26 cellular contexts compared by ENCODE assay signal in the genomic region with DNA sequence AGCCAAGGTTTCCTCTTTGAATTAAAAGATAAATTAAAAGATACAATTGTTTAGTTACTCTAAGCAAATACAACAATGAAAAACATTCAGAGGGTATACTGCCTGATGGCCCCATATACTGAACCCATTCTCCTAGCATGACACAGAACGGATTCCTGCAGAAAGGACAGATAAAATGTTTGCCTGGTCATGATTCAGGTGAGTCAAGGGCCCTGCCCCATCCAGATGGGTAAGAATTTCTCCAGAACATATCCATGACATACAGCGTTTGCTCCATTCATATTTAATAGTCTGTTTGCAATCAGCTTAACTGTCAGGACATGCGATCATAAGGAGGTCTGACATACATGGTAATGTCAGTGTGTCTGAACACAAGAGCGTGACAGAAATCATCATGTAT.
"Had no signal": no experiment of that assay in that cellular context is flagged by ENCODE, and none has a peak within 500 bp of the region (broad histone marks: within the 10 kb centered on the region; RNA-seq: fewer than 3 reads in every experiment).

No MANE protein-coding gene starts in this region.

- H3K9me3 Mint-ChIP-seq: immature natural killer cell; memory B cell; naive thymus-derived CD4-positive, alpha-beta T cell; natural killer cell treated with Interleukin-12 subunit alpha and Interleukin-12 subunit beta and Interleukin-15 and Interleukin-18, amount 100 ng/mL, for 72 hours; stimulated activated naive B cell treated with anti-CD40 and anti-IgM and Interleukin-4, amounts not matched to agents 10 μg/mL and 1 μg/mL and 100 μg/mL, for 72 hours; stimulated activated naive CD8-positive, alpha-beta T cell treated with anti-CD3 and anti-CD28 coated beads, Interleukin-15, Interleukin-2, amounts not matched to agents 100 ng/mL and 50 ng/mL, for 24 hours had no signal

- FAIRE-seq: islet of Langerhans, kidney had no signal

- H3K27me3 Mint-ChIP-seq: memory B cell; naive thymus-derived CD4-positive, alpha-beta T cell; natural killer cell treated with Interleukin-12 subunit alpha and Interleukin-12 subunit beta and Interleukin-15 and Interleukin-18, amount 100 ng/mL, for 72 hours; progenitor cell of endocrine pancreas; stimulated activated naive B cell treated with anti-CD40 and anti-IgM and Interleukin-4, amounts not matched to agents 10 μg/mL and 1 μg/mL and 100 μg/mL, for 72 hours; stimulated activated naive CD8-positive, alpha-beta T cell treated with anti-CD3 and anti-CD28 coated beads, Interleukin-15, Interleukin-2, amounts not matched to agents 100 ng/mL and 50 ng/mL, for 24 hours had no signal

- H3K4me1 ChIP-seq: left ventricle myocardium inferior, right atrium auricular region, tibial artery, uterus had no signal

- H3K4me3 ChIP-seq: left ventricle myocardium inferior, mucosa of descending colon, ovary, right atrium auricular region, skin epidermis, suprapubic skin, thoracic aorta, tibial artery, uterus had no signal

- H3K27ac Mint-ChIP-seq: immature natural killer cell; memory B cell; natural killer cell treated with Interleukin-12 subunit alpha and Interleukin-12 subunit beta and Interleukin-15 and Interleukin-18, amount 100 ng/mL, for 72 hours; progenitor cell of endocrine pancreas; stimulated activated naive B cell treated with anti-CD40 and anti-IgM and Interleukin-4, amounts not matched to agents 10 μg/mL and 1 μg/mL and 100 μg/mL, for 72 hours; stimulated activated naive CD8-positive, alpha-beta T cell treated with anti-CD3 and anti-CD28 coated beads, Interleukin-15, Interleukin-2, amounts not matched to agents 100 ng/mL and 50 ng/mL, for 24 hours had no signal

- H3K27me3 ChIP-seq: ovary, right atrium auricular region, suprapubic skin, tibial artery, uterus had no signal

- ATAC-seq: naive thymus-derived CD4-positive, alpha-beta T cell; natural killer cell treated with Interleukin-12 subunit alpha and Interleukin-12 subunit beta and Interleukin-15 and Interleukin-18, amount 100 ng/mL, for 72 hours; sciatic nerve; stimulated activated naive B cell treated with anti-CD40 and anti-IgM and Interleukin-4, amounts not matched to agents 10 μg/mL and 1 μg/mL and 100 μg/mL, for 72 hours had no signal

- H3K4me1 Mint-ChIP-seq: memory B cell had no signal

- H3K27ac ChIP-seq: left ventricle myocardium inferior, ovary, right atrium auricular region, skin epidermis, suprapubic skin, thoracic aorta, tibial artery, uterus had no signal

- H3K9me3 ChIP-seq: left ventricle myocardium inferior, mucosa of descending colon, ovary, right atrium auricular region, suprapubic skin, thoracic aorta, tibial artery, uterus had no signal

- H3K4me3 Mint-ChIP-seq: immature natural killer cell; memory B cell; naive thymus-derived CD4-positive, alpha-beta T cell; natural killer cell treated with Interleukin-12 subunit alpha and Interleukin-12 subunit beta and Interleukin-15 and Interleukin-18, amount 100 ng/mL, for 72 hours; stimulated activated naive B cell treated with anti-CD40 and anti-IgM and Interleukin-4, amounts not matched to agents 10 μg/mL and 1 μg/mL and 100 μg/mL, for 72 hours; stimulated activated naive CD8-positive, alpha-beta T cell treated with anti-CD3 and anti-CD28 coated beads, Interleukin-15, Interleukin-2, amounts not matched to agents 100 ng/mL and 50 ng/mL, for 24 hours had no signal

- H3K36me3 ChIP-seq: ovary, uterus had no signal

- DNase-seq: hypothalamus; immature natural killer cell; kidney; left ventricle myocardium inferior; midbrain; mucosa of descending colon; naive thymus-derived CD4-positive, alpha-beta T cell; ovary; stimulated activated CD4-positive, alpha-beta T cell treated with anti-CD3 and anti-CD28 coated beads, Interleukin-12 subunit alpha, Interleukin-12 subunit beta, amount 100 ng/mL, for 4 hours; stimulated activated CD4-positive, alpha-beta T cell treated with anti-CD3 and anti-CD28 coated beads, Interleukin-15, amount 100 ng/mL, for 24 hours; stimulated activated CD4-positive, alpha-beta T cell treated with anti-CD3 and anti-CD28 coated beads, Interleukin-2, amount 100 ng/mL, for 24 hours; stimulated activated CD4-positive, alpha-beta T cell treated with anti-CD3 and anti-CD28 coated beads, Interleukin-4, amount 100 ng/mL, for 1 hour; stimulated activated naive B cell treated with anti-CD40 and anti-IgM and Interleukin-4, amounts not matched to agents 10 μg/mL and 1 μg/mL and 100 μg/mL, for 72 hours; tibial artery; trophoblast cell; uterus had no signal
